1 cellular context compared by ENCODE assay signal in genomic region chr13:113493315-113493951, GRCh38.
TF ChIP-seq lines count a peak whose summit lies in the region.

No MANE protein-coding gene starts in this region.

TF ChIP-seq in A549, 52 proteins besides CTCF, POLR2A, EP300 and RAD21 (continued from another document):
- TF ChIP-seq PBX3 (IDR thresholded peaks at IDR 0.05): no peak
- TF ChIP-seq MAZ (IDR thresholded peaks at IDR 0.05; ENCODE audit: borderline replicate concordance, low read depth, low read length): no peak
- TF ChIP-seq ZNF302 (CRISPR knock-in tag; IDR thresholded peaks at IDR 0.05): no peak
- TF ChIP-seq PHF8 (IDR thresholded peaks at IDR 0.05; ENCODE audit: borderline replicate concordance, low read depth): no peak
- no peak for TF ChIP-seq BCL3 (IDR thresholded peaks at IDR 0.05)
- TF ChIP-seq KDM5A (IDR thresholded peaks at IDR 0.05): no peak
- TF ChIP-seq EHMT2 (IDR thresholded peaks at IDR 0.05; ENCODE audit: low read depth): no peak
- peak; percentile 99; the same call in 1 of the 2 replicates for TF ChIP-seq FOXS1 (CRISPR knock-in tag; IDR thresholded peaks at IDR 0.05)
- TF ChIP-seq CEBPB (IDR thresholded peaks at IDR 0.05): peak; percentile 70 to 95; a peak in 3 of 4 replicates
- TF ChIP-seq CBX2 (IDR thresholded peaks at IDR 0.05; ENCODE audit: borderline replicate concordance, low read depth): no peak
- TF ChIP-seq, protein P1, sequence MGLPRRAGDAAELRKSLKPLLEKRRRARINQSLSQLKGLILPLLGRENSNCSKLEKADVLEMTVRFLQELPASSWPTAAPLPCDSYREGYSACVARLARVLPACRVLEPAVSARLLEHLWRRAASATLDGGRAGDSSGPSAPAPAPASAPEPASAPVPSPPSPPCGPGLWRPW (IDR thresholded peaks at IDR 0.05): no peak
- peak; percentile 61; the same call in 1 of the 2 replicates for TF ChIP-seq GATA3 (IDR thresholded peaks at IDR 0.05; ENCODE audit: borderline replicate concordance)
- TF ChIP-seq MAFK (IDR thresholded peaks at IDR 0.05; ENCODE audit: partially characterized antibody): peak; percentile 83
- no peak for TF ChIP-seq SMC3 (IDR thresholded peaks at IDR 0.05)
